ENCODE assay signal across 34 cellular contexts in genomic region chr6:116522896-116523295, GRCh38. TPM values are rescaled to one million over a fixed set of nuclear protein-coding genes. Genes with fewer than 3 reads are reported as not detected.
"Had no signal": no experiment of that assay in that cellular context is flagged by ENCODE, and none has a peak within 500 bp of the region (broad histone marks: within the 10 kb centered on the region; RNA-seq: fewer than 3 reads in every experiment).

No MANE protein-coding gene starts in this region.

- H2AFZ ChIP-seq: neural progenitor cell had no signal

- H3K27ac Mint-ChIP-seq: naive thymus-derived CD4-positive, alpha-beta T cell; nephron; neural progenitor cell; stimulated activated effector memory CD8-positive, alpha-beta T cell treated with anti-CD3 and anti-CD28 coated beads, Interleukin-12 subunit alpha, Interleukin-12 subunit beta, amount 100 ng/mL, for 72 hours had no signal

- H3K27ac ChIP-seq: esophagus squamous epithelium, heart right ventricle, left lung, neural progenitor cell, prostate gland, right atrium auricular region, sigmoid colon, stomach, thyroid gland had no signal

- H3K36me3 ChIP-seq: esophagus squamous epithelium, left lung, neural progenitor cell, prostate gland, right atrium auricular region, sigmoid colon, stomach, thyroid gland had no signal

- H3K4me2 ChIP-seq: neural progenitor cell had no signal

- DNase-seq: dermis blood vessel endothelial cell; effector memory CD4-positive, alpha-beta T cell; erythroblast; esophagus squamous epithelium; foreskin melanocyte; glutamatergic neuron; heart right ventricle; hippocampal formation; left cardiac atrium; left lung; mesenchymal stem cell; midbrain; naive thymus-derived CD4-positive, alpha-beta T cell; sigmoid colon; stimulated activated CD4-positive, alpha-beta T cell treated with anti-CD3 and anti-CD28 coated beads, Interleukin-2, amount 100 ng/mL, for 24 hours; stimulated activated CD4-positive, alpha-beta T cell treated with anti-CD3 and anti-CD28 coated beads, Interleukin-4, amount 100 ng/mL, for 24 hours; stimulated activated naive CD4-positive, alpha-beta T cell treated with Interleukin-2 at 50 U/mL for 16 hours; stomach; thyroid gland had no signal

- H3K4me3 Mint-ChIP-seq: naive thymus-derived CD4-positive, alpha-beta T cell; nephron; neural progenitor cell; stimulated activated effector memory CD8-positive, alpha-beta T cell treated with anti-CD3 and anti-CD28 coated beads, Interleukin-12 subunit alpha, Interleukin-12 subunit beta, amount 100 ng/mL, for 72 hours had no signal

- H3K9me3 Mint-ChIP-seq: naive thymus-derived CD4-positive, alpha-beta T cell; nephron; neural progenitor cell; stimulated activated effector memory CD8-positive, alpha-beta T cell treated with anti-CD3 and anti-CD28 coated beads, Interleukin-12 subunit alpha, Interleukin-12 subunit beta, amount 100 ng/mL, for 72 hours had no signal

- H3K4me1 Mint-ChIP-seq: naive thymus-derived CD4-positive, alpha-beta T cell; stimulated activated effector memory CD8-positive, alpha-beta T cell treated with anti-CD3 and anti-CD28 coated beads, Interleukin-12 subunit alpha, Interleukin-12 subunit beta, amount 100 ng/mL, for 72 hours had no signal

- H3K27me3 ChIP-seq: esophagus squamous epithelium, heart right ventricle, left lung, neural progenitor cell, right atrium auricular region, sigmoid colon, stomach, thyroid gland had no signal

- H3K9me3 ChIP-seq: esophagus squamous epithelium, heart right ventricle, left lung, prostate gland, right atrium auricular region, sigmoid colon, stomach, thyroid gland had no signal

- ATAC-seq: heart right ventricle; left cardiac atrium; left lung; naive thymus-derived CD4-positive, alpha-beta T cell; stimulated activated effector memory CD8-positive, alpha-beta T cell treated with anti-CD3 and anti-CD28 coated beads, Interleukin-12 subunit alpha, Interleukin-12 subunit beta, amount 100 ng/mL, for 72 hours had no signal

- H3K4me3 ChIP-seq: esophagus squamous epithelium, heart right ventricle, left lung, neural progenitor cell, prostate gland, right atrium auricular region, sigmoid colon, stomach, thyroid gland had no signal

- H3K4me1 ChIP-seq: left lung, neural progenitor cell, prostate gland, right atrium auricular region, sigmoid colon, stomach, thyroid gland had no signal

- H3K36me3 Mint-ChIP-seq: naive thymus-derived CD4-positive, alpha-beta T cell; stimulated activated effector memory CD8-positive, alpha-beta T cell treated with anti-CD3 and anti-CD28 coated beads, Interleukin-12 subunit alpha, Interleukin-12 subunit beta, amount 100 ng/mL, for 72 hours had no signal

- H3K9ac ChIP-seq: neural progenitor cell had no signal

RNA-seq across cellular contexts. Expression of gene CALHM5, which starts 11.5 kb away (rescaled TPM):
- total RNA-seq: naive thymus-derived CD4-positive, alpha-beta T cell had no signal
- polyA plus RNA-seq: naive thymus-derived CD4-positive, alpha-beta T cell had no signal

RNA-seq across cellular contexts. Expression of gene TRAPPC3L, which starts 22.6 kb away (rescaled TPM):
- total RNA-seq: cerebellum; esophagus squamous epithelium; kidney epithelial cell; lower leg skin; lung microvascular endothelial cell; mucosa of gallbladder; naive thymus-derived CD4-positive, alpha-beta T cell; prostate gland; sigmoid colon; stomach; ureter had no signal
- polyA plus RNA-seq: naive thymus-derived CD4-positive, alpha-beta T cell; sigmoid colon; stomach had no signal

RNA-seq across cellular contexts. Expression of gene CALHM4, which starts 30.7 kb away (rescaled TPM):
- total RNA-seq: cerebellum; dermis blood vessel endothelial cell; esophagus squamous epithelium; kidney epithelial cell; left cardiac atrium; left lung; lung microvascular endothelial cell; mucosa of gallbladder; naive thymus-derived CD4-positive, alpha-beta T cell; osteoblast; right atrium auricular region; sigmoid colon; skeletal muscle tissue; stomach; subcutaneous adipose tissue; temporal lobe; thyroid gland; ureter had no signal
- polyA plus RNA-seq: naive thymus-derived CD4-positive, alpha-beta T cell; sigmoid colon; stomach had no signal
